In the genomic region with DNA sequence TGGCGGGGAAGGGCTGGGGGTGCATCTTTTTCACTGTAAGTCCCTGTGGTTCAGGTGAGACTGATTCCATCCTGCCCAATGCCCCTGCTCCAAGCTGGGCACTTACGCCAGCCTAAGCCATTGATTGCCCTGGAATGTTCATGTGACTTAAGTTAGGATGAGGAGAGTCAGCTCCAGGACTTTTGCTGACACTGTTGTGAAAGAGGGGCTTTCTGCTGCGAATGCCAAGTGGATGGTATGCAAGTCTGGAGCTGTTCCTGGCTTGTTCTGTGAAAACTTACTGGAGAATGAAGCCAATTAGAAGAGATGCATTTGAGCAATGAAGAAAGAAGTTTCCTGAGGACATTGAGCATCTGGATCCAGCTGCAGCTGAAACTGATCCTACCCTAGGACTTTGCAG, we compare ENCODE assay signal across 9 cellular contexts.
A peak's percentile ranks its signal among the peaks of the same experiment; 100 is the strongest.
DNase-seq lines count a peak whose midpoint lies in the region; ATAC-seq and TF ChIP-seq lines count a peak whose summit lies in the region.
"Had no signal": no experiment of that assay in that cellular context is flagged by ENCODE, and none has a peak within 500 bp of the region (broad histone marks: within the 10 kb centered on the region; RNA-seq: fewer than 3 reads in every experiment).

No MANE protein-coding gene starts in this region.

- no peak for TF ChIP-seq CTCF in right atrium auricular region (IDR thresholded peaks at IDR 0.05)
- TF ChIP-seq CTCF in cardiac fibroblast (IDR thresholded peaks at IDR 0.05; ENCODE audit: low read depth, low read length) = no peak
- TF ChIP-seq CTCF in uterus (IDR thresholded peaks at IDR 0.05) = no peak
- no peak for TF ChIP-seq CTCF in thyroid gland (IDR thresholded peaks at IDR 0.05)

- DNase-seq in Right ventricle myocardium inferior (ENCODE audit: missing footprints) = no peak
- no peak for DNase-seq in right atrium auricular region (ENCODE audit: low spot score)
- peak; percentile 54 to 91 for DNase-seq in cardiac fibroblast (ENCODE audit: low read depth in 2 of 2)
- peak; percentile 2 to 10 for DNase-seq in lung microvascular endothelial cell (ENCODE audit: low read depth in 2 of 2)
- DNase-seq in uterus = peak; percentile 33 to 34
- DNase-seq in occipital lobe (lab: John Stamatoyannopoulos, UW) = no peak
- DNase-seq in thyroid gland = no peak
- DNase-seq: activated CD4-positive, alpha-beta T cell treated with anti-CD3 and anti-CD28 coated beads, Interleukin-2, amount 50 U/mL, for 4 hours had no signal

- peaks cover 0 to 40% of the 10 kb centered on the region in 2 donors for H3K4me1 ChIP-seq in right atrium auricular region
- H3K4me1 ChIP-seq in uterus = peaks cover 11 to 25% of the 10 kb centered on the region in 2 donors
- H3K4me1 ChIP-seq in thyroid gland = peaks cover 13 to 15% of the 10 kb centered on the region in 2 donors

- 40 to 49% methylated on average over 2 to 3 of the region's 3 CpGs for WGBS in thyroid gland, 2 donors

- peak; percentile 35 for ATAC-seq in Right ventricle myocardium inferior
- ATAC-seq in GM18517 (IDR thresholded peaks at IDR 0.05; ENCODE audit: unreplicated experiment) = no peak

- no peak overlapping the region for H3K27ac ChIP-seq in right atrium auricular region
- H3K27ac ChIP-seq in uterus = peak overlapping the region; percentile 64 to 84
- H3K27ac ChIP-seq in thyroid gland = no peak overlapping the region

- H3K4me3 ChIP-seq in right atrium auricular region (no peak overlapping the region), cardiac fibroblast (replicated peaks in 1 of 2; ENCODE audit: low read depth in 2 of 2, low read length in 2 of 2) (peak overlapping the region in 1 of 2 donors; percentile 0), uterus (no peak overlapping the region), thyroid gland (replicated peaks in 1 of 3) (no peak overlapping the region)

- H3K36me3 ChIP-seq in right atrium auricular region (no peaks in the 10 kb centered on the region), uterus (no peaks in the 10 kb centered on the region), thyroid gland (no peaks in the 10 kb centered on the region)

- H3K27me3 ChIP-seq in right atrium auricular region (no peaks in the 10 kb centered on the region), uterus (no peaks in the 10 kb centered on the region), thyroid gland (no peaks in the 10 kb centered on the region)

- H3K9me3 ChIP-seq in right atrium auricular region (no peaks in the 10 kb centered on the region), uterus (no peaks in the 10 kb centered on the region), thyroid gland (no peaks in the 10 kb centered on the region)

- intact Hi-C loops in Right ventricle myocardium inferior (cut with DNase I) = loop anchor here (1.0 kb wide), 1 partner anchor 80 kb away; the partner anchor contains the start of gene SUB1
- intact Hi-C loops in uterus (cut with DNase I; ENCODE audit: low total_unique reads) = no loop called here
- intact Hi-C loops in thyroid gland (cut with DNase I) = no loop called here

- TF ChIP-seq POLR2A in uterus (IDR thresholded peaks at IDR 0.05) = no peak
- TF ChIP-seq POLR2A in thyroid gland (IDR thresholded peaks at IDR 0.05) = no peak

Comparison
In these comparisons a context has a peak if more than half of its experiments do, and no peak if none do; other contexts are left out.
1. DNase-seq: peak in cardiac fibroblast (2 of 2), lung microvascular endothelial cell (2 of 2) and uterus (2 of 2); none in Right ventricle myocardium inferior (single experiment), right atrium auricular region (single experiment), occipital lobe (single experiment) and thyroid gland (0 of 2).
2. H3K27ac ChIP-seq: peak in uterus (2 of 2); none in right atrium auricular region (0 of 2) and thyroid gland (0 of 3).